10 cellular contexts compared by ENCODE assay signal in genomic region chr9:97470076-97470475, GRCh38. TPM values are rescaled to one million over a fixed set of nuclear protein-coding genes. Genes with fewer than 3 reads are reported as not detected.
DNase-seq lines count a peak whose midpoint lies in the region; ATAC-seq and TF ChIP-seq lines count a peak whose summit lies in the region.
"Had no signal": no experiment of that assay in that cellular context is flagged by ENCODE, and none has a peak within 500 bp of the region (broad histone marks: within the 10 kb centered on the region; RNA-seq: fewer than 3 reads in every experiment).

No MANE protein-coding gene starts in this region.

- DNase-seq in GM10248 (ENCODE audit: extremely low spot score) (no peak), NAMALWA (ENCODE audit: low spot score) (peak; percentile 8), choroid plexus epithelial cell (ENCODE audit: low read depth) (no peak), osteoblast (ENCODE audit: insufficient read length, low spot score, missing footprints) (no peak)
- no peak for DNase-seq in stimulated activated CD4-positive, alpha-beta T cell treated with anti-CD3 and anti-CD28 coated beads, Interleukin-1b, Interleukin-23, amount 100 ng/mL, for 48 hours
- DNase-seq: right cardiac atrium had no signal

- CTCF ChIA-PET in GM10248 (lab: Yijun Ruan, JAX): interaction anchor here (1.1 to 10.4 kb wide), 32 partner anchors 10 to 613 kb away, joined by 3 to 443 read pairs (median 8); partner anchors contain the start of genes NCBP1, TMOD1, TSTD2 and XPA

- H3K9me3 ChIP-seq in muscle layer of colon (ENCODE audit: low read length) (no peaks in the 10 kb centered on the region), osteoblast (ENCODE audit: low read depth, low read length) (no peaks in the 10 kb centered on the region)
- H3K9me3 ChIP-seq: body of pancreas had no signal

- peak; percentile 39 for TF ChIP-seq CTCF in GM10248 (IDR thresholded peaks at IDR 0.05; ENCODE audit: control extremely low read depth, extremely low read depth, low read depth, missing control alignments)
- peak; percentile 30 for TF ChIP-seq CTCF in choroid plexus epithelial cell (conservative IDR thresholded peaks at IDR 0.05; ENCODE audit: low read depth, low read length)
- no peak for TF ChIP-seq CTCF in osteoblast (IDR thresholded peaks at IDR 0.05; ENCODE audit: extremely low read depth, low read depth, low read length)

- H3K4me3 ChIP-seq in choroid plexus epithelial cell (ENCODE audit: low read depth, low read length): no peak overlapping the region
- H3K4me3 ChIP-seq in muscle layer of colon (ENCODE audit: low read depth in 1 of 2, low read length in 2 of 2): no peak overlapping the region
- H3K4me3 ChIP-seq in osteoblast (ENCODE audit: insufficient read depth, low read length): no peak overlapping the region
- H3K4me3 ChIP-seq: body of pancreas had no signal

- no peak for ATAC-seq in GM21619 (IDR thresholded peaks at IDR 0.05; ENCODE audit: unreplicated experiment)
- ATAC-seq in GM18861 (IDR thresholded peaks at IDR 0.05; ENCODE audit: unreplicated experiment): no peak
- ATAC-seq: body of pancreas had no signal

- POLR2A ChIA-PET in GM10248 (lab: Yijun Ruan, JAX): no interaction called here

- H3K27me3 ChIP-seq in muscle layer of colon (ENCODE audit: control insufficient read depth in 1 of 2, insufficient read depth in 2 of 2, low read length in 2 of 2): no peaks in the 10 kb centered on the region
- H3K27me3 ChIP-seq in osteoblast (ENCODE audit: insufficient read depth, low read length): no peaks in the 10 kb centered on the region
- H3K27me3 ChIP-seq: body of pancreas had no signal

- H3K4me1 ChIP-seq in muscle layer of colon (ENCODE audit: insufficient read depth, low read length) (peaks cover 19% of the 10 kb centered on the region), osteoblast (ENCODE audit: insufficient read depth, low read length) (no peaks in the 10 kb centered on the region)

- H3K27ac ChIP-seq in muscle layer of colon (ENCODE audit: low read depth, low read length) (peak overlapping the region; percentile 19), osteoblast (ENCODE audit: low read depth, low read length) (no peak overlapping the region)
- H3K27ac ChIP-seq: body of pancreas had no signal

- no peaks in the 10 kb centered on the region for H3K79me2 ChIP-seq in osteoblast (ENCODE audit: insufficient read depth, low read length)

- no peak overlapping the region for H3K4me2 ChIP-seq in osteoblast (ENCODE audit: insufficient read depth, low read length)

- no peaks in the 10 kb centered on the region for H4K20me1 ChIP-seq in osteoblast (ENCODE audit: insufficient read depth, low read length)

- H3K36me3 ChIP-seq in muscle layer of colon (ENCODE audit: insufficient read depth, low read length) (peaks cover 34% of the 10 kb centered on the region), osteoblast (ENCODE audit: insufficient read depth, low read length) (no peaks in the 10 kb centered on the region)

- no peak overlapping the region for H3K9ac ChIP-seq in muscle layer of colon (ENCODE audit: low read length)

- no peak overlapping the region for H2AFZ ChIP-seq in osteoblast (ENCODE audit: low read length)

RNA-seq across cellular contexts. Expression of gene TMOD1, which starts 31.4 kb away (rescaled TPM):
- not detected in 2 replicates for total RNA-seq in osteoblast

RNA-seq across cellular contexts. Expression of gene TDRD7, which starts 58.2 kb away (rescaled TPM):
- total RNA-seq in osteoblast: 8.0 and 8.8 TPM in 2 replicates
